In the genomic region with DNA sequence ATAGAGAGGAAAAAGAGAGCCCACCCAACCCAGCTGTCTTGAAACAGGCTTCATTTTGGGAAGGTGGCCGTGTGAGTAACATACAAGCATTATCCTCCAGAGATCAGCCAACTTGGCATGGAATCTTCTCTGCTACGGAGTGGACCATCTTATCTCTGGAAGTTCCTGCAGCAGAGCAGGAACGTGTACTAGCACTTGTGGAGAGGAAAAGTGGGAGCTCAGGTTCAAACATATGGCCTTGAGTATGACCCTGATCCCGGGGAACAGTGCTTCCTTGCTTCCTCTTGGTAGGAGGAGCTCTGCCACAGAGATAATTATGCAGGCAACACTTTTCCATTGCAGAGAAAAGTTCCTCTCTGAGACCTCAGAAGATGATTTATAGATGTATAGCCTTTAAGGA, we compare ENCODE assay signal across 29 cellular contexts.
"Had no signal": no experiment of that assay in that cellular context is flagged by ENCODE, and none has a peak within 500 bp of the region (broad histone marks: within the 10 kb centered on the region; RNA-seq: fewer than 3 reads in every experiment).

No MANE protein-coding gene starts in this region.

- H3K27ac Mint-ChIP-seq: dendritic cell treated with granulocyte-macrophage colony-stimulating factor and Interleukin-4, amounts not matched to agents 40 ng/mL and 50 ng/mL, for 4 days; effector memory CD8-positive, alpha-beta T cell; endodermal cell had no signal

- H3K4me3 ChIP-seq: colonic mucosa, coronary artery, dorsolateral prefrontal cortex, esophagus muscularis mucosa, esophagus squamous epithelium, gastrocnemius medialis, gastroesophageal sphincter, heart left ventricle, heart right ventricle, hepatocyte had no signal

- H3K4me3 Mint-ChIP-seq: dendritic cell treated with granulocyte-macrophage colony-stimulating factor and Interleukin-4, amounts not matched to agents 40 ng/mL and 50 ng/mL, for 4 days; effector memory CD8-positive, alpha-beta T cell; endodermal cell had no signal

- FAIRE-seq: endometrium, endothelial cell of umbilical vein, frontal cortex had no signal

- H3K4me1 ChIP-seq: colonic mucosa, esophagus muscularis mucosa, esophagus squamous epithelium, foreskin keratinocyte, gastrocnemius medialis, gastroesophageal sphincter, heart left ventricle, heart right ventricle had no signal

- H3K4me2 ChIP-seq: hepatocyte had no signal

- H2AFZ ChIP-seq: hepatocyte had no signal

- H3K4me1 Mint-ChIP-seq: endodermal cell had no signal

- DNase-seq: colonic mucosa; cortex of kidney; dermis blood vessel endothelial cell; dorsolateral prefrontal cortex; effector CD4-positive, alpha-beta T cell; effector CD8-positive, alpha-beta T cell; effector memory CD4-positive, alpha-beta T cell; effector memory CD8-positive, alpha-beta T cell; endodermal cell; erythroblast; esophagus squamous epithelium; foreskin fibroblast; foreskin keratinocyte; foreskin melanocyte; gastrocnemius medialis; glutamatergic neuron; heart left ventricle; heart right ventricle; hippocampal formation had no signal

- H3K27me3 ChIP-seq: colonic mucosa, esophagus muscularis mucosa, esophagus squamous epithelium, foreskin keratinocyte, gastrocnemius medialis, gastroesophageal sphincter, heart left ventricle, heart right ventricle, hepatocyte had no signal

- H3K9me3 ChIP-seq: colonic mucosa, esophagus squamous epithelium, gastrocnemius medialis had no signal

- H3K36me3 ChIP-seq: colonic mucosa, esophagus muscularis mucosa, esophagus squamous epithelium, gastrocnemius medialis, gastroesophageal sphincter, heart left ventricle, heart right ventricle had no signal

- H3K79me2 ChIP-seq: hepatocyte had no signal

- H3K27me3 Mint-ChIP-seq: dendritic cell treated with granulocyte-macrophage colony-stimulating factor and Interleukin-4, amounts not matched to agents 40 ng/mL and 50 ng/mL, for 4 days; effector memory CD8-positive, alpha-beta T cell had no signal

- H3K27ac ChIP-seq: colonic mucosa, coronary artery, dorsolateral prefrontal cortex, epithelial cell of prostate, esophagus muscularis mucosa, esophagus squamous epithelium, foreskin keratinocyte, gastrocnemius medialis, gastroesophageal sphincter, heart left ventricle, heart right ventricle, hepatocyte had no signal

- ATAC-seq: effector memory CD8-positive, alpha-beta T cell; esophagus mucosa; foreskin keratinocyte; gastrocnemius medialis; gastroesophageal sphincter; heart left ventricle; heart right ventricle had no signal
